Comparison of ENCODE assay signal across 32 cellular contexts in the genomic region with DNA sequence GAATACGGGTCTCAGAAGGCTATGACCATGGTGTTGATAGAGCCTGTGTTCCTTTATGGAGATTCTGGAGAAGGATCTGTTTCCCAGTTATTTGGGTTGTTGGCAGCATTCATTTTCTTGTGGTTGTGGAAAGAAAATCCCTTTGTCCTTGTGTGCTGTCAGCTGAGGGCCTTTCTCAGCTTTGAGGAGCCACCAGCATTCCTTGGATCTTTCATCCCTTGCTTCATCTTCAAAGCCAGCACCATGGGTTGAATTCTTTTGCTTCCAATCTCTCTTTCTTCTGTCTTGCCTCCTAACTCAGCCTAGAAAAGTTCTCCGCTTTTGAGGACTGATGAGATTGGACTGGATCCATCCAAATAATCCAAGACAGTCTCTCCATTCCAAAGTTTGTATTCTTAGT.
"Had no signal": no experiment of that assay in that cellular context is flagged by ENCODE, and none has a peak within 500 bp of the region (broad histone marks: within the 10 kb centered on the region; RNA-seq: fewer than 3 reads in every experiment).

No MANE protein-coding gene starts in this region.

- H3K4me3 Mint-ChIP-seq: activated CD4-positive, alpha-beta T cell treated with anti-CD3 and anti-CD28 coated beads for 36 hours; activated naive CD8-positive, alpha-beta T cell; brain; nephron progenitor cell; stimulated activated naive B cell treated with anti-CD40 and anti-IgM and Interleukin-4, amounts not matched to agents 10 μg/mL and 1 μg/mL and 100 μg/mL, for 72 hours; T-cell had no signal

- H3K4me3 ChIP-seq: cardiac muscle cell, colonic mucosa, left ventricle myocardium inferior, lung, mucosa of descending colon, pancreas, prostate gland, sigmoid colon, stomach, thyroid gland, upper lobe of right lung had no signal

- H3K36me3 ChIP-seq: cardiac muscle cell, colonic mucosa, left ventricle myocardium inferior, pancreas, prostate gland, sigmoid colon, stomach, thyroid gland, upper lobe of right lung had no signal

- H3K4me1 ChIP-seq: colonic mucosa, left ventricle myocardium inferior, pancreas, prostate gland, stomach, thyroid gland, upper lobe of right lung had no signal

- H3K27me3 ChIP-seq: cardiac muscle cell, colonic mucosa, pancreas, sigmoid colon, stomach, thyroid gland, upper lobe of right lung had no signal

- ATAC-seq: activated CD4-positive, alpha-beta T cell treated with anti-CD3 and anti-CD28 coated beads for 36 hours; mucosa of descending colon; pancreas; stimulated activated naive B cell treated with anti-CD40 and anti-IgM and Interleukin-4, amounts not matched to agents 10 μg/mL and 1 μg/mL and 100 μg/mL, for 72 hours; T-cell; upper lobe of right lung had no signal

- H3K4me1 Mint-ChIP-seq: activated CD4-positive, alpha-beta T cell treated with anti-CD3 and anti-CD28 coated beads for 36 hours; naive B cell; stimulated activated naive B cell treated with anti-CD40 and anti-IgM and Interleukin-4, amounts not matched to agents 10 μg/mL and 1 μg/mL and 100 μg/mL, for 72 hours; T-cell had no signal

- H3K27me3 Mint-ChIP-seq: activated naive CD8-positive, alpha-beta T cell; stimulated activated naive B cell treated with anti-CD40 and anti-IgM and Interleukin-4, amounts not matched to agents 10 μg/mL and 1 μg/mL and 100 μg/mL, for 72 hours had no signal

- H3K9me3 ChIP-seq: colonic mucosa, left ventricle myocardium inferior, mucosa of descending colon, pancreas, prostate gland, sigmoid colon, stomach, thyroid gland, upper lobe of right lung had no signal

- H3K27ac ChIP-seq: cardiac muscle cell, colonic mucosa, epithelial cell of prostate, left ventricle myocardium inferior, pancreas, prostate gland, sigmoid colon, stomach, thyroid gland, upper lobe of right lung had no signal

- DNase-seq: activated CD4-positive, alpha-beta T cell treated with anti-CD3 and anti-CD28 coated beads for 36 hours; activated CD4-positive, alpha-beta T cell treated with anti-CD3 and anti-CD28 coated beads, Interleukin-2, amount 50 U/mL, for 4 hours; activated CD4-positive, CD25-positive, alpha-beta regulatory T cell; activated effector memory CD4-positive, alpha-beta T cell treated with Interleukin-2 at 50 U/mL for 16 hours; activated naive CD4-positive, alpha-beta T cell treated with Interleukin-2 at 50 U/mL for 16 hours; activated T-cell treated with anti-CD3 and anti-CD28 coated beads for 4 hours; anterior cingulate cortex; cerebellar nuclear complex; colonic mucosa; effector CD8-positive, alpha-beta T cell; foreskin fibroblast; islet precursor cell; left ventricle myocardium inferior; mucosa of descending colon; naive B cell; nephron progenitor cell; pancreas; retina; sigmoid colon; stimulated activated CD4-positive, alpha-beta T cell treated with anti-CD3 and anti-CD28 coated beads, Interleukin-15, amount 100 ng/mL, for 24 hours; stimulated activated CD4-positive, alpha-beta T cell treated with anti-CD3 and anti-CD28 coated beads, Interleukin-2, amount 100 ng/mL, for 24 hours; stimulated activated naive B cell treated with anti-CD40 and anti-IgM and Interleukin-4, amounts not matched to agents 10 μg/mL and 1 μg/mL and 100 μg/mL, for 72 hours; stomach; T-cell; thyroid gland; upper lobe of right lung had no signal

- H3K27ac Mint-ChIP-seq: activated CD4-positive, alpha-beta T cell treated with anti-CD3 and anti-CD28 coated beads for 36 hours; activated naive CD8-positive, alpha-beta T cell; naive B cell; nephron progenitor cell; stimulated activated naive B cell treated with anti-CD40 and anti-IgM and Interleukin-4, amounts not matched to agents 10 μg/mL and 1 μg/mL and 100 μg/mL, for 72 hours; T-cell had no signal

- H3K36me3 Mint-ChIP-seq: activated naive CD8-positive, alpha-beta T cell; brain; naive B cell; stimulated activated naive B cell treated with anti-CD40 and anti-IgM and Interleukin-4, amounts not matched to agents 10 μg/mL and 1 μg/mL and 100 μg/mL, for 72 hours; T-cell had no signal

- H3K9me3 Mint-ChIP-seq: T-cell had no signal
